Comparison of ENCODE assay signal across 9 cellular contexts in the genomic region with DNA sequence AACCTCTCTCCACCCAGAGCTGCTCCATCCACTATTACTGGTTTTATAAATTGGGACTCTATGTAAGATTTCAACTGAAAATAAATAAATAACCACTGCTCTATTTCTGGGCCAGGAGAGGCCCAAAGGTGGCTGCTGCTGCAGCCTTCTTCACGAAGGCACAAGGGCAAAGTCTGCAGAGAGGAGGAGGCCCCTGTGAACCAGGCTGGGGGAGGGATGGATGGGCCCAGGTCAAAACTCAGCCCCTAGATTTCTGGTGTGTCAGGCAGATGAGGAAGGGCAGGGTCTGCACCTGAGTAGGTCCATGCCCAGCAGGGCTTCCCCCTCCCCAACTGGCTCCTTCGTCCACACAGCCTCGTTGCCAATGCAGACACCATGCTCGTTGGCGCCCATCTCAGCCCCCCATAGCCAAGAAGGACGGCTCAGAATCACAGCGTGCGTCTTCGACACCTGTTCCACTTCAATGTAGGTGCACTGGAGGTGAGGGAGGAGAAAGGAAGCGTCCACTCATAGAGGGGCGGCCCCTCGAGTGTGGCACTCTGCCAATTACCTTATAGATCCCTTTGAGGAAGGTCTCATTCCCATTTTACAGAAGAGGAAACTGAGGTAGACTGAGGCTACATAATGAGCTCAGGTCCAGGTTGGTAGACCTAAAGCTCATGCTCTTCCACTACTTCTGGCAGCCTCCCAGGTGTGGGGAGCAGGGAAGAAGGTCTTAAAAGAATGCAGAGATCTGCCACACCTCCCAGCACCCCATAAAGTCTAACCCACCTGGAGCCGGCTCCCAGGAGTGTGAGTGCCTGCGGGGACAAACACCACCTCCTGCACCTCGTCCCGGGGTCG. TPM values are rescaled to one million over a fixed set of nuclear protein-coding genes. Genes with fewer than 3 reads are reported as not detected.
DNase-seq lines count a peak whose midpoint lies in the region; ATAC-seq and TF ChIP-seq lines count a peak whose summit lies in the region.
"Had no signal": no experiment of that assay in that cellular context is flagged by ENCODE, and none has a peak within 500 bp of the region (broad histone marks: within the 10 kb centered on the region; RNA-seq: fewer than 3 reads in every experiment).

No MANE protein-coding gene starts in this region.

- TF ChIP-seq POLR2A in esophagus muscularis mucosa (IDR thresholded peaks at IDR 0.05; ENCODE audit: low read depth), result no peak

- H3K9me3 ChIP-seq in PC-3 (ENCODE audit: low read length), result no peaks in the 10 kb centered on the region
- H3K9me3 ChIP-seq in esophagus muscularis mucosa, result no peaks in the 10 kb centered on the region
- no peaks in the 10 kb centered on the region for H3K9me3 ChIP-seq in psoas muscle

- peak overlapping the region; percentile 70 for H3K4me3 ChIP-seq in GM08714 (ENCODE audit: low read length)
- peak overlapping the region; percentile 80 for H3K4me3 ChIP-seq in PC-3 (ENCODE audit: low read length)
- H3K4me3 ChIP-seq in esophagus muscularis mucosa, result peak overlapping the region; percentile 71 to 94 (median 88)
- H3K4me3 ChIP-seq in psoas muscle, result peak overlapping the region; percentile 77

- H3K27ac ChIP-seq in PC-3 (ENCODE audit: low read length) (no peak overlapping the region), esophagus muscularis mucosa (replicated peaks in 1 of 4) (peak overlapping the region; percentile 52 to 76 (median 74)), psoas muscle (peak overlapping the region; percentile 65)

- intact Hi-C loops in PC-3 (cut with micrococcal nuclease), result loop anchor here (2.0 kb wide), 1 partner anchor 109 kb away; no protein-coding TSS in a partner anchor
- intact Hi-C loops in esophagus muscularis mucosa (cut with DNase I), result loop anchor here (10.0 kb wide), 3 partner anchors 105 to 175 kb away; a partner anchor contains a TSS
- intact Hi-C loops in psoas muscle (cut with DNase I), result loop anchor here (2.0 to 10.0 kb wide), 3 partner anchors 51 to 295 kb away; no protein-coding TSS in a partner anchor

- TF ChIP-seq CTCF in PC-3 (conservative IDR thresholded peaks at IDR 0.05; ENCODE audit: low read depth, low read length) (no peak), esophagus muscularis mucosa (IDR thresholded peaks at IDR 0.05) (no peak), psoas muscle (IDR thresholded peaks at IDR 0.05) (no peak)

- H3K36me3 ChIP-seq in PC-3 (ENCODE audit: low read depth, low read length) (no peaks in the 10 kb centered on the region; the same call in 1 of the 2 replicates), esophagus muscularis mucosa (peaks cover 0 to 37% (median 32%) of the 10 kb centered on the region in 4 donors), psoas muscle (ENCODE audit: insufficient read depth in 1 of 2, low read depth in 1 of 2) (peaks cover 0 to 31% of the 10 kb centered on the region in 2 donors)

- no peaks in the 10 kb centered on the region for H3F3A ChIP-seq in PC-3 (ENCODE audit: low read length, unreplicated experiment)

- H3K79me2 ChIP-seq in PC-3 (ENCODE audit: low read length), result peaks cover 17% of the 10 kb centered on the region

- DNase-seq in PC-3 (no peak), esophagus muscularis mucosa (ENCODE audit: extremely low spot score) (no peak), psoas muscle (no peak), NCI-H187 treated with DMSO at 0.1 percent for 48 hours (lab: John Stamatoyannopoulos, UW) (no peak), GF-D8 (lab: John Stamatoyannopoulos, UW) (no peak), NCI-H446 treated with DMSO at 0.1 percent for 48 hours (lab: John Stamatoyannopoulos, UW) (no peak)

- H3K27me3 ChIP-seq in PC-3 (ENCODE audit: low read length), result no peaks in the 10 kb centered on the region
- peaks cover 0 to 6% (median under 1%) of the 10 kb centered on the region in 4 donors for H3K27me3 ChIP-seq in esophagus muscularis mucosa
- H3K27me3 ChIP-seq in psoas muscle (ENCODE audit: insufficient read depth in 3 of 3, low read length in 2 of 3), result peaks cover 0 to 6% (median 0%) of the 10 kb centered on the region in 3 donors

- peak overlapping the region; percentile 95 for H2AFZ ChIP-seq in PC-3 (ENCODE audit: low read length)

- no peaks in the 10 kb centered on the region for H4K20me1 ChIP-seq in PC-3 (ENCODE audit: low read length)

- BruUV-seq in PC-3 (replicated peaks; lab: Mats Ljungman, UMichigan), result no TSS peak

- H3K9me2 ChIP-seq in PC-3 (replicated peaks; ENCODE audit: low read length), result no peaks in the 10 kb centered on the region

- H3K4me1 ChIP-seq in PC-3 (ENCODE audit: insufficient read depth, low read length) (peaks cover 29% of the 10 kb centered on the region), esophagus muscularis mucosa (peaks cover 15 to 46% (median 41%) of the 10 kb centered on the region in 4 donors), psoas muscle (peaks cover 13% of the 10 kb centered on the region)

- 49% methylated on average over 17 of the region's 17 CpGs for WGBS in esophagus muscularis mucosa
- whole genome bisulfite sequencing in psoas muscle, 3 donors, result 43 to 46% (median 45%) methylated on average over 17 of the region's 17 CpGs

- H3K4me2 ChIP-seq in PC-3 (ENCODE audit: low read length), result peak overlapping the region; percentile 91

- H3K9ac ChIP-seq in PC-3 (ENCODE audit: low read length), result peak overlapping the region; percentile 75

- no peak for TF ChIP-seq EP300 in esophagus muscularis mucosa (IDR thresholded peaks at IDR 0.05)

- CTCF ChIA-PET in PC-3 (lab: Charles Lee), result interaction anchor here (0.6 to 4.1 kb wide), 5 partner anchors 9 to 101 kb away, joined by 3 to 65 read pairs (median 5); a partner anchor contains a TSS

- POLR2A ChIA-PET in PC-3 (lab: Charles Lee; ENCODE audit: unreplicated experiment), result no interaction called here

- ATAC-seq in PC-3, result no peak
- peak in 1 of 4 donors; percentile 3 for ATAC-seq in psoas muscle
- ATAC-seq in GM18511 (IDR thresholded peaks at IDR 0.05; ENCODE audit: unreplicated experiment), result no peak

RNA-seq across cellular contexts. Expression of a gene that starts 1.0 kb away (rescaled TPM):
- 44.0 and 47.9 TPM in 2 replicates for total RNA-seq in PC-3 (2014; rRNA removed)
- total RNA-seq in esophagus muscularis mucosa, result 10 to 100 TPM in 3 of 4 donors, 1 to 10 TPM in 1; 9.6 to 34.0 (median 23.1) TPM
- 10 to 100 TPM; 12.2 to 33.5 (median 19.5) TPM for total RNA-seq in psoas muscle
- 10 to 100 TPM; 10.7 to 18.8 (median 15.1) TPM for polyA plus RNA-seq in psoas muscle

RNA-seq across cellular contexts. Expression of a gene that starts 8.7 kb away (rescaled TPM):
- 0.44 and 1.2 TPM in 2 replicates for total RNA-seq in PC-3 (2014; rRNA removed)
- under 1 TPM in 1 of 4 donors, not detected in 3; 0.45 TPM for total RNA-seq in esophagus muscularis mucosa
- total RNA-seq in psoas muscle, result under 1 TPM in 2 of 4 donors, not detected in 2; 0.15 to 0.54 TPM
- polyA plus RNA-seq in psoas muscle, result under 1 TPM; 0.08 to 0.40 (median 0.22) TPM
- total RNA-seq: cerebellum had no signal

RNA-seq across cellular contexts. Expression of a gene that starts 8.8 kb away (rescaled TPM):
- 54.5 and 74.2 TPM in 2 replicates for total RNA-seq in PC-3 (2014; rRNA removed)
- 10 to 100 TPM; 43.6 to 86.8 (median 63.2) TPM for total RNA-seq in esophagus muscularis mucosa
- 10 to 100 TPM; 37.8 to 51.9 (median 46.3) TPM for total RNA-seq in psoas muscle
- polyA plus RNA-seq in psoas muscle, result 10 to 100 TPM; 44.1 to 78.6 (median 56.1) TPM

RNA-seq across cellular contexts. Expression of a gene that starts 10.8 kb away (rescaled TPM):
- 3.1 and 3.9 TPM in 2 replicates for total RNA-seq in PC-3 (2014; rRNA removed)
- under 1 TPM; under 0.01 to 0.71 (median 0.25) TPM for total RNA-seq in esophagus muscularis mucosa
- under 1 TPM in 1 of 4 donors, not detected in 3; 0.16 TPM for total RNA-seq in psoas muscle
- polyA plus RNA-seq in psoas muscle, result under 1 TPM in 2 of 3 donors, not detected in 1; 0.04 to 0.27 TPM

RNA-seq across cellular contexts. Expression of a gene that starts 18.5 kb away (rescaled TPM):
- total RNA-seq in PC-3 (2014; rRNA removed) (18.4 and 22.1 TPM in 2 replicates), esophagus muscularis mucosa (1 to 10 TPM; 2.0 to 8.4 (median 4.7) TPM), psoas muscle (10 to 100 TPM in 1 of 4 donors, 1 to 10 TPM in 3; 2.6 to 23.4 (median 5.3) TPM)
- 1 to 10 TPM in 2 of 3 donors, under 1 TPM in 1; 0.95 to 1.7 (median 1.3) TPM for polyA plus RNA-seq in psoas muscle
